Comparison of ENCODE assay signal across 2 cellular contexts in genomic region chr7:105877736-105878135, GRCh38.
TF ChIP-seq lines count a peak whose summit lies in the region.

No MANE protein-coding gene starts in this region.

TF ChIP-seq in A549, 52 proteins besides CTCF, POLR2A, EP300 and RAD21 (continued from another document):
- TF ChIP-seq HMGXB4 (CRISPR knock-in tag; IDR thresholded peaks at IDR 0.05; ENCODE audit: borderline replicate concordance) (no peak), HES2 (IDR thresholded peaks at IDR 0.05) (no peak), KDM1A (IDR thresholded peaks at IDR 0.05; ENCODE audit: low read depth) (no peak), USF2 (IDR thresholded peaks at IDR 0.05) (no peak), ELK1 (IDR thresholded peaks at IDR 0.05; ENCODE audit: low read depth, low read length) (no peak), REST (IDR thresholded peaks at IDR 0.05) (no peak), ZSCAN20 (CRISPR knock-in tag; IDR thresholded peaks at IDR 0.05) (no peak), KDM5A (IDR thresholded peaks at IDR 0.05) (no peak), TP53 (CRISPR knock-in tag; IDR thresholded peaks at IDR 0.05) (no peak)

TF ChIP-seq in HCT116, 20 proteins besides CTCF, POLR2A, EP300 and RAD21 (continued from another document):
- no peak for TF ChIP-seq YY1 (IDR thresholded peaks at IDR 0.05; ENCODE audit: extremely low read depth, insufficient replicate concordance, low read depth, low read length)
- no peak for TF ChIP-seq CEBPB (IDR thresholded peaks at IDR 0.05; ENCODE audit: low read depth)
- no peak for TF ChIP-seq ELF1 (IDR thresholded peaks at IDR 0.05; ENCODE audit: borderline replicate concordance, low read depth)
- no peak for TF ChIP-seq POLR2AphosphoS5 (IDR thresholded peaks at IDR 0.05; ENCODE audit: low read depth, low read length)
- TF ChIP-seq SRF (IDR thresholded peaks at IDR 0.05; ENCODE audit: low read depth): no peak
- TF ChIP-seq SIN3A (IDR thresholded peaks at IDR 0.05; ENCODE audit: low read depth): no peak
